ENCODE assay signal across 1 cellular context in genomic region chr2:96407041-96407918, GRCh38.
A peak's percentile ranks its signal among the peaks of the same experiment; 100 is the strongest.
TF ChIP-seq lines count a peak whose summit lies in the region.

No MANE protein-coding gene starts in this region.

TF ChIP-seq in HepG2, 621 proteins besides CTCF, POLR2A, EP300 and RAD21 (continued from another document):
- TF ChIP-seq MXD1 (CRISPR knock-in tag; IDR thresholded peaks at IDR 0.05), result no peak
- TF ChIP-seq MXD3 (CRISPR knock-in tag; IDR thresholded peaks at IDR 0.05), result peak; percentile 26; the same call in 1 of the 2 replicates
- peak; percentile 89 for TF ChIP-seq MAX (IDR thresholded peaks at IDR 0.05)
- TF ChIP-seq MTA1 (CRISPR knock-in tag; IDR thresholded peaks at IDR 0.05; ENCODE audit: borderline replicate concordance), result peak; percentile 47; the same call in 1 of the 2 replicates
- 0 out of 2 replicates have a peak, but pooled peaks have one; percentile 53 for TF ChIP-seq ZNF800 (CRISPR knock-in tag; IDR thresholded peaks at IDR 0.05)
- peak; percentile 72 for TF ChIP-seq IKZF4 (CRISPR knock-in tag; IDR thresholded peaks at IDR 0.05; ENCODE audit: borderline replicate concordance, low read depth, not compliant biosample characterization)
- 0 out of 2 replicates have a peak, but pooled peaks have one; percentile 59 for TF ChIP-seq ZFP37 (CRISPR knock-in tag; IDR thresholded peaks at IDR 0.05; ENCODE audit: borderline replicate concordance)
- no peak; the same call in 1 of the 2 replicates for TF ChIP-seq HBP1 (CRISPR knock-in tag; IDR thresholded peaks at IDR 0.05; ENCODE audit: low read depth)
- TF ChIP-seq TSC22D2 (CRISPR knock-in tag; IDR thresholded peaks at IDR 0.05; ENCODE audit: borderline replicate concordance), result peak; percentile 31; the same call in 1 of the 2 replicates
- TF ChIP-seq GABPB1 (CRISPR knock-in tag; IDR thresholded peaks at IDR 0.05), result peak; percentile 72
- TF ChIP-seq ETV5 (CRISPR knock-in tag; IDR thresholded peaks at IDR 0.05; ENCODE audit: borderline replicate concordance), result peak; percentile 84
- TF ChIP-seq ZNF777 (CRISPR knock-in tag; IDR thresholded peaks at IDR 0.05), result 0 out of 2 replicates have a peak, but pooled peaks have one; percentile 30
- no peak; the same call in 1 of the 2 replicates for TF ChIP-seq ZNF350 (CRISPR knock-in tag; IDR thresholded peaks at IDR 0.05; ENCODE audit: borderline replicate concordance, low read depth)
- no peak for TF ChIP-seq ZNF234 (CRISPR knock-in tag; conservative IDR thresholded peaks at IDR 0.05)
- peak; percentile 58; the same call in 1 of the 2 replicates for TF ChIP-seq TFDP2 (CRISPR knock-in tag; IDR thresholded peaks at IDR 0.05)
- TF ChIP-seq ZNF614 (CRISPR knock-in tag; IDR thresholded peaks at IDR 0.05; ENCODE audit: borderline replicate concordance), result no peak
- no peak for TF ChIP-seq NBN (conservative IDR thresholded peaks at IDR 0.05)
- TF ChIP-seq GMEB1 (CRISPR knock-in tag; IDR thresholded peaks at IDR 0.05; ENCODE audit: borderline replicate concordance), result peak; percentile 32; the same call in 1 of the 2 replicates
- no peak for TF ChIP-seq ZFP62 (CRISPR knock-in tag; IDR thresholded peaks at IDR 0.05)
- 0 out of 2 replicates have a peak, but pooled peaks have one; percentile 46 for TF ChIP-seq REL (CRISPR knock-in tag; conservative IDR thresholded peaks at IDR 0.05)
- TF ChIP-seq HNF4A (CRISPR knock-in tag; IDR thresholded peaks at IDR 0.05), result peak; percentile 66
- TF ChIP-seq GABPA (IDR thresholded peaks at IDR 0.05; ENCODE audit: low read depth, low read length), result peak; percentile 23; the same call in 1 of the 2 replicates
- 0 out of 2 replicates have a peak, but pooled peaks have one; percentile 13 for TF ChIP-seq GABPA (CRISPR knock-in tag; IDR thresholded peaks at IDR 0.05; ENCODE audit: low read depth)
- peak; percentile 7; the same call in 1 of the 2 replicates for TF ChIP-seq ZNF605 (CRISPR knock-in tag; IDR thresholded peaks at IDR 0.05)
- TF ChIP-seq AHR (CRISPR knock-in tag; IDR thresholded peaks at IDR 0.05), result no peak
TF ChIP-seq in HepG2: peak in this region for 158.
